7 cellular contexts compared by ENCODE assay signal in the genomic region with DNA sequence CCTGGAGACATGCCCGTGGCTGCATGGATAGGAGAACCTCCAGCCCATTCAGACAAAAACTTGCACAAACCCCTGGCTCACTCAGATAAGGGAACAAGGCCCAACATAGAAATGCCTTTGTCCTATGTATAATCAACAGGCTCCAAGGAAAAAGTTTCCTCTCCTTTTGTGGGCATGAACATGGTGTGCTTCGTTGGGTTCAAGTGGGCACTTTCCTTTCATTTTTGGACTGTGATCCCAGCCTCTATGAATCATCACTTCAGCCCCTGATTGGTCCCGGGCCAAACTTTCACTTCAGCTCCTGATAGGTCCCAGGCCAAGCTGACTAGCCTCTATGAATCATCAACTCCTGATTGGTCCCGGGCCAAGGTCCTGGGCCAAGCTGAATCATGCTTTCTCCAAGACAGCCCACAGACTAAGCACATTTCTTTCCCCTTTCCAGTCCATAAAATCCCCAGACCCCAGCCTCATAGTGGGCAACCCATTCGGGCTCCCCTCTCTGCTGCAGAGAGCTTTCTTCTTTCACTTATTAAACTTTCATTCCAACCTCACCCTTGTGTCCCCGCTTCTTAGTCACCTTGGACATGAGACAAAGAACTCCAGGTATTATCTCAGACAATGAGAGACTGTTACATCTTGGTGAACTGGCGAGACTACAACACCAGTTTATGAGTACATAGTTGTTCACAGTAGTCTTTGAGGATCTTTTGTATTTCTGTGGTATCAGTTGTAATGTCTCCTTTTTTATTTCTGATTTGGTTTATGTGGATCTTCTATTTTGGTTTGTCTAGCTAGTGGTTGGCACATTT.
A peak's percentile ranks its signal among the peaks of the same experiment; 100 is the strongest.
DNase-seq lines count a peak whose midpoint lies in the region; ATAC-seq, FAIRE-seq and TF ChIP-seq lines count a peak whose summit lies in the region.
"Not testable (repeated sequence)": the region's sequence is repeated elsewhere in the genome, so short reads cannot be mapped to it uniquely, and the experiment has no call there.

No MANE protein-coding gene starts in this region.

- H3K36me3 ChIP-seq in bronchial epithelial cell (ENCODE audit: control insufficient read depth, insufficient read depth, low read length); heart right ventricle: not testable (repeated sequence)

- not testable (repeated sequence) for TF ChIP-seq CTCF in bronchial epithelial cell (IDR thresholded peaks at IDR 0.05; ENCODE audit: insufficient read depth, low read length, severe bottlenecking); heart right ventricle (IDR thresholded peaks at IDR 0.05); omental fat pad (IDR thresholded peaks at IDR 0.05)

- H3K9me3 ChIP-seq in heart right ventricle, result not testable (repeated sequence)

- WGBS in heart right ventricle, 2 donors, result no CpG with 5 or more reads among the region's 7 CpGs

- peak; percentile 97 for FAIRE-seq in RCC 7860 (lab: Jason Lieb, UNC)
- FAIRE-seq in bronchial epithelial cell (lab: Jason Lieb, UNC), result peak; percentile 75
- FAIRE-seq in urothelium cell line (lab: Jason Lieb, UNC), result peak; percentile 74

- intact Hi-C loops in heart right ventricle (cut with DNase I), result not testable (repeated sequence)

- not testable (repeated sequence) for H3K27ac ChIP-seq in heart right ventricle

- not testable (repeated sequence) for H3K4me3 ChIP-seq in bronchial epithelial cell (ENCODE audit: low read depth, low read length); heart right ventricle

- H3K4me1 ChIP-seq in heart right ventricle, result not testable (repeated sequence)

- not testable (repeated sequence) for DNase-seq in RCC 7860 (ENCODE audit: low spot score); bronchial epithelial cell (ENCODE audit: low read depth); heart right ventricle; left lobe of liver (ENCODE audit: low spot score); omental fat pad (ENCODE audit: low spot score); urothelium cell line (ENCODE audit: low spot score)

- ATAC-seq in GM18868 (IDR thresholded peaks at IDR 0.05; ENCODE audit: unreplicated experiment) (peak; percentile 29), heart right ventricle (peak in 6 of 8 donors; percentile 50 to 92 (median 71)), left lobe of liver (peak; percentile 29), omental fat pad (ENCODE audit: low FRiP score) (peak; percentile 97)

- H3K27me3 ChIP-seq in bronchial epithelial cell (ENCODE audit: control insufficient read depth, insufficient read depth, low read length); heart right ventricle: not testable (repeated sequence)

Comparison
In these comparisons a context has a peak if more than half of its experiments do, and no peak if none do; other contexts are left out.
1. ATAC-seq: peak in every context shown above with its lines; median percentile 97 in omental fat pad; 71 in heart right ventricle; 29 in GM18868; 29 in left lobe of liver.